ENCODE assay signal across 4 cellular contexts in the genomic region with DNA sequence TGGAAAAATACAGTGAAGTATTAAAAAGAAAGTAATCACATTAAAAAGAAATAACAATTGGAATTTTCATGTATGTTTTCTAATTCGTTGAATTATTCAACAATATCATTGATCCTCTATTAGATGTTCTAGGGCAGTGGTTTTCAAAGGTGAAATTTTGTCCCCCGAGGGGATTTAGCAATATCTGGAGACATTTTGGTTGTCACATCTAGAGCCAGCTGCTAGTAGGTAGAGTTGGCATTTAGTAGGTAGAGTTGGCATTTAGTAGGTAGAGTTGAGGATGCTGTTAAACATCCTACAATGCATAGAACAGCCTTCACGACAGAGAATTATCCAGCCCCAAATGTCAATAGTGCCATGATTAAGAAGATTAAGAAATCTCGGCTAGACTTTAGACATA.
"Had no signal": no experiment of that assay in that cellular context is flagged by ENCODE, and none has a peak within 500 bp of the region (broad histone marks: within the 10 kb centered on the region; RNA-seq: fewer than 3 reads in every experiment).

No MANE protein-coding gene starts in this region.

- H3K4me3 ChIP-seq: GM23338 had no signal

- DNase-seq: H9, HCEC 1CT, IMR-90 had no signal

- H2AFZ ChIP-seq: GM23338 had no signal

- H3K4me2 ChIP-seq: GM23338 had no signal

- ATAC-seq: GM23338 had no signal
